Comparison of ENCODE assay signal across 8 cellular contexts in the genomic region with DNA sequence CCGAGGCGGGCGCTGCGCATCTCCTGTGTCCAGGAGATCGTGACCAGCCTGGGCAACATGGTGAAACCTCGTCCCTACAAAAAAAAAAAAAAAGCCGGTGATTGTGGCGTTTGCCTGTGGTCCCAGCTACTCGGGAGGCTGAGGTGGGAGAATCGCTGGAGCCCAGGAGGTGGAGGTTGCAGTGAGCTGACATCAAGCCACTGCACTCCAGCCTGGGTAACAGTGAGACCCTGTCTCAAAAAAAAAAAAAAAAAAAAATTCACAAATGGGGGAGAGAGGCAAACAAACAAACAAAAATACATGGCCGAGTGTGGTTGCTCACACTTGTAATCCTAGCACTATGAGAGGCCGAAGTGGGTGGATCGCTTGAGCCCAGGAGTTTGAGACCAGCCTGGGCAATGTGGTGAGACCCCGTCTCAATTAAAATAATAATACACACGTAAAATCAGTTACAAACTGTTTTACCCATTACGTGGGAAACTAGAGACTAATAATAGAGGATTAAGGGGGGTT. TPM values are rescaled to one million over a fixed set of nuclear protein-coding genes. Genes with fewer than 3 reads are reported as not detected.
DNase-seq lines count a peak whose midpoint lies in the region; ATAC-seq and TF ChIP-seq lines count a peak whose summit lies in the region.

No MANE protein-coding gene starts in this region.

- H3K79me2 ChIP-seq in KMS-11 (ENCODE audit: insufficient read depth, low read depth) = 0 out of 2 replicates have a peak, but pooled peaks cover 4% of the 10 kb centered on the region

- peak overlapping the region; percentile 95 for H3K4me3 ChIP-seq in AG04449 (ENCODE audit: low read depth, low read length)
- H3K4me3 ChIP-seq in KMS-11 (IDR thresholded peaks at IDR 0.05; ENCODE audit: insufficient read depth, low read depth, low read length) = peak overlapping the region; percentile 98

- CTCF ChIA-PET in AG04449 (lab: Yijun Ruan, JAX) = interaction anchor here (1.5 to 4.3 kb wide), 5 partner anchors 10 to 203 kb away, joined by 4 to 29 read pairs (median 16); no protein-coding TSS in a partner anchor

- no peak for ATAC-seq in GM21786 (IDR thresholded peaks at IDR 0.05; ENCODE audit: unreplicated experiment)

- peak overlapping the region; percentile 97 for H2AFZ ChIP-seq in KMS-11 (ENCODE audit: low read depth)

- peaks cover 31% of the 10 kb centered on the region for H3K4me1 ChIP-seq in KMS-11 (ENCODE audit: low read depth, poor library complexity, severe bottlenecking)

- TF ChIP-seq CTCF in AG04449 (IDR thresholded peaks at IDR 0.05; ENCODE audit: insufficient read depth, low read length, missing control alignments) (no peak), KMS-11 (conservative IDR thresholded peaks at IDR 0.05; ENCODE audit: low read depth, low read length) (no peak), chondrocyte (IDR thresholded peaks at IDR 0.05) (no peak)

- H3K4me3 Mint-ChIP-seq in chondrocyte (ENCODE audit: unreplicated experiment) = peak overlapping the region; percentile 95

- peaks cover 2% of the 10 kb centered on the region for H3K36me3 Mint-ChIP-seq in chondrocyte (ENCODE audit: low read depth)

- H3K27me3 ChIP-seq in KMS-11 (ENCODE audit: insufficient read depth, low read depth) = no peaks in the 10 kb centered on the region

- H3K27ac Mint-ChIP-seq in chondrocyte (ENCODE audit: unreplicated experiment) = peak overlapping the region; percentile 99

- POLR2A ChIA-PET in AG04449 (lab: Yijun Ruan, JAX) = no interaction called here

- H4K20me1 ChIP-seq in KMS-11 (ENCODE audit: insufficient read depth) = no peaks in the 10 kb centered on the region

- no peaks in the 10 kb centered on the region for H3K9me3 Mint-ChIP-seq in chondrocyte (ENCODE audit: low read depth)

- DNase-seq in AG04449 (ENCODE audit: low read depth, low spot score) (no peak), chondrocyte (ENCODE audit: low spot score) (no peak), myocyte (ENCODE audit: low read depth) (peak; percentile 6), pons (ENCODE audit: low spot score) (no peak), SKM-1 (lab: John Stamatoyannopoulos, UW; ENCODE audit: unreplicated experiment) (no peak), activated gamma-delta T cell (lab: John Stamatoyannopoulos, UW) (no peak)

- peak overlapping the region; percentile 75 for H3K9ac ChIP-seq in KMS-11

- H3K27me3 Mint-ChIP-seq in chondrocyte (ENCODE audit: low read depth) = no peaks in the 10 kb centered on the region

- peaks cover 17% of the 10 kb centered on the region for H3K4me1 Mint-ChIP-seq in chondrocyte (ENCODE audit: low read depth)

- peak overlapping the region; percentile 82 for H3K4me2 ChIP-seq in KMS-11

- peak overlapping the region; percentile 58 for H3K27ac ChIP-seq in KMS-11

- H3K36me3 ChIP-seq in KMS-11 (ENCODE audit: insufficient read depth) = no peaks in the 10 kb centered on the region

RNA-seq across cellular contexts. Expression of gene TATDN3, which starts 0.8 kb away (rescaled TPM):
- total RNA-seq in chondrocyte = 9.6 to 12.2 TPM (median 11.3 TPM) in 3 replicates
- total RNA-seq in myocyte = 11.9 and 33.5 TPM in 2 replicates
- 10.4 TPM for polyA plus RNA-seq in myocyte (2012)

RNA-seq across cellular contexts. Expression of gene NSL1, which starts 0.9 kb away (rescaled TPM):
- total RNA-seq in chondrocyte (20.0 to 31.9 TPM (median 22.8 TPM) in 3 replicates), myocyte (17.5 and 23.8 TPM in 2 replicates)
- polyA plus RNA-seq in myocyte (2012) = 15.2 TPM

RNA-seq across cellular contexts. Expression of gene SPATA45, which starts 55.0 kb away (rescaled TPM):
- total RNA-seq in chondrocyte (0.47 to 1.3 TPM in 2 of 3 replicates, not detected in the other), myocyte (not detected in 2 replicates)
- polyA plus RNA-seq in myocyte (2012) = 0.49 TPM
